ENCODE assay signal across 1 cellular context in the genomic region with DNA sequence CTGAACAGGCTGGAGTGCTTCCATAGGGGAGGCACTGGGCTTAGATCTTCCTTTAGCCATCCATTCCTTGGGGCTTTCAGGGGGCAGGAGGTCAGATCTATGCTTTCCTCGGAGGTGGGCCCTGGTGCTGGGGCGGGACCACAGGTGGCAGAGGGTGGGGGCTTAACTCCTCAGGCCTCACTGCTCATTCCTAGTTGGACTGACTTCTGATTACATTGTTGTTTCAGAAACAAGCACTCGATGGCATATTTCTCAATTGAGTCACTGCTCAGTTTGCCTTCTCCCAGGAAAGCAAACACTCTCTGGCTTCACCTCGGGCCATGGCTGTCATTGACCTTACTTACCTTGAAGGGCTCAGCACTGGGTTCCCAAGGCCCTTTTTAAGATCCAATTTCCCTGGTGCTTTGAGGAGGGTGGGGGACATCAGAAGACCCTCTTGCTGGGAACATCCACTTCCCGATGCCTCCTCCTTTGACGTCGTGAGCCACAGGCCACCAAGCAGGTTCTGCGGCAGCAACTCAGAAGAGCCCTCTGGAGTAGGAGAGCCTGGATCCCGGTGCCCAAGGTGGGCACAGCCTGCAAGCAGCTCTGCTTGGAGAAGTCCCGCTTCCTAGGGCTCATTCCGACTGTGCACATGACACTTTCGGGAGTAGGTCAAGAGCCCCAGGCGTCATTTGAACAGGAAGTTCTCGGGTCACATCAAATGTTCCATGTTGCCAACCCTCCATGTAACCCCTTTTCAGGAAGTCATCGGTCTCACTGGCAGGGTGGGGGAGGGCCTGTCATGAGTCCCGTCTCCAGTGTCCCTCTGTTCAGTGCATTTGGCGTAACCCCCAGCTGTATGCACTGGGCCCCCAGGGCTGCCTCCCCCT.
TF ChIP-seq lines count a peak whose summit lies in the region.

No MANE protein-coding gene starts in this region.

TF ChIP-seq in HepG2, 621 proteins besides CTCF, POLR2A, EP300 and RAD21 (continued from another document and continues in another):
- TF ChIP-seq ARID5B (CRISPR knock-in tag; IDR thresholded peaks at IDR 0.05) (peak; percentile 90), HOXA9 (CRISPR knock-in tag; IDR thresholded peaks at IDR 0.05; ENCODE audit: borderline replicate concordance) (no peak), ARID4A (CRISPR knock-in tag; IDR thresholded peaks at IDR 0.05; ENCODE audit: borderline replicate concordance) (peak; percentile 55; the same call in 1 of the 2 replicates), HOXA3 (CRISPR knock-in tag; IDR thresholded peaks at IDR 0.05) (peak; percentile 61; the same call in 1 of the 2 replicates), CEBPG (CRISPR knock-in tag; IDR thresholded peaks at IDR 0.05) (peak; percentile 76), HNRNPK (IDR thresholded peaks at IDR 0.05; ENCODE audit: low read depth, low read length, poor library complexity, severe bottlenecking) (no peak), JARID2 (CRISPR knock-in tag; IDR thresholded peaks at IDR 0.05; ENCODE audit: insufficient replicate concordance) (no peak), ZNF224 (CRISPR knock-in tag; IDR thresholded peaks at IDR 0.05) (no peak), ZNF687 (CRISPR knock-in tag; IDR thresholded peaks at IDR 0.05) (peak; percentile 61), THYN1 (CRISPR knock-in tag; IDR thresholded peaks at IDR 0.05; ENCODE audit: borderline replicate concordance, low read depth) (no peak), ADNP (CRISPR knock-in tag; IDR thresholded peaks at IDR 0.05) (no peak), RELA (CRISPR knock-in tag; IDR thresholded peaks at IDR 0.05) (no peak), BCLAF1 (IDR thresholded peaks at IDR 0.05) (no peak), ZGPAT (CRISPR knock-in tag; IDR thresholded peaks at IDR 0.05) (peak; percentile 83), ZNF550 (CRISPR knock-in tag; IDR thresholded peaks at IDR 0.05; ENCODE audit: borderline replicate concordance) (no peak), CHCHD3 (CRISPR knock-in tag; IDR thresholded peaks at IDR 0.05) (0 out of 2 replicates have a peak, but pooled peaks have one; percentile 35), HDAC1 (CRISPR knock-in tag; IDR thresholded peaks at IDR 0.05) (0 out of 2 replicates have a peak, but pooled peaks have one; percentile 42), ERF (CRISPR knock-in tag; IDR thresholded peaks at IDR 0.05) (peak; percentile 66; the same call in 1 of the 2 replicates), MED13 (CRISPR knock-in tag; IDR thresholded peaks at IDR 0.05) (no peak), ZIK1 (CRISPR knock-in tag; IDR thresholded peaks at IDR 0.05; ENCODE audit: borderline replicate concordance, low read depth) (no peak), KDM6A (CRISPR knock-in tag; IDR thresholded peaks at IDR 0.05; ENCODE audit: low read depth) (peak; percentile 25; the same call in 1 of the 2 replicates), ZEB1 (IDR thresholded peaks at IDR 0.05; ENCODE audit: insufficient replicate concordance, low read depth) (no peak), CC2D1A (CRISPR knock-in tag; IDR thresholded peaks at IDR 0.05) (no peak), EEA1 (CRISPR knock-in tag; IDR thresholded peaks at IDR 0.05; ENCODE audit: borderline replicate concordance) (no peak), TCF7L2 (IDR thresholded peaks at IDR 0.05; ENCODE audit: low read depth, low read length) (no peak)
- TF ChIP-seq, protein P1, sequence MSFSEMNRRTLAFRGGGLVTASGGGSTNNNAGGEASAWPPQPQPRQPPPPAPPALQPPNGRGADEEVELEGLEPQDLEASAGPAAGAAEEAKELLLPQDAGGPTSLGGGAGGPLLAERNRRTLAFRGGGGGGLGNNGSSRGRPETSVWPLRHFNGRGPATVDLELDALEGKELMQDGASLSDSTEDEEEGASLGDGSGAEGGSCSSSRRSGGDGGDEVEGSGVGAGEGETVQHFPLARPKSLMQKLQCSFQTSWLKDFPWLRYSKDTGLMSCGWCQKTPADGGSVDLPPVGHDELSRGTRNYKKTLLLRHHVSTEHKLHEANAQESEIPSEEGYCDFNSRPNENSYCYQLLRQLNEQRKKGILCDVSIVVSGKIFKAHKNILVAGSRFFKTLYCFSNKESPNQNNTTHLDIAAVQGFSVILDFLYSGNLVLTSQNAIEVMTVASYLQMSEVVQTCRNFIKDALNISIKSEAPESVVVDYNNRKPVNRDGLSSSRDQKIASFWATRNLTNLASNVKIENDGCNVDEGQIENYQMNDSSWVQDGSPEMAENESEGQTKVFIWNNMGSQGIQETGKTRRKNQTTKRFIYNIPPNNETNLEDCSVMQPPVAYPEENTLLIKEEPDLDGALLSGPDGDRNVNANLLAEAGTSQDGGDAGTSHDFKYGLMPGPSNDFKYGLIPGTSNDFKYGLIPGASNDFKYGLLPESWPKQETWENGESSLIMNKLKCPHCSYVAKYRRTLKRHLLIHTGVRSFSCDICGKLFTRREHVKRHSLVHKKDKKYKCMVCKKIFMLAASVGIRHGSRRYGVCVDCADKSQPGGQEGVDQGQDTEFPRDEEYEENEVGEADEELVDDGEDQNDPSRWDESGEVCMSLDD (CRISPR knock-in tag; IDR thresholded peaks at IDR 0.05; ENCODE audit: borderline replicate concordance), result no peak
- TF ChIP-seq, protein P2, sequence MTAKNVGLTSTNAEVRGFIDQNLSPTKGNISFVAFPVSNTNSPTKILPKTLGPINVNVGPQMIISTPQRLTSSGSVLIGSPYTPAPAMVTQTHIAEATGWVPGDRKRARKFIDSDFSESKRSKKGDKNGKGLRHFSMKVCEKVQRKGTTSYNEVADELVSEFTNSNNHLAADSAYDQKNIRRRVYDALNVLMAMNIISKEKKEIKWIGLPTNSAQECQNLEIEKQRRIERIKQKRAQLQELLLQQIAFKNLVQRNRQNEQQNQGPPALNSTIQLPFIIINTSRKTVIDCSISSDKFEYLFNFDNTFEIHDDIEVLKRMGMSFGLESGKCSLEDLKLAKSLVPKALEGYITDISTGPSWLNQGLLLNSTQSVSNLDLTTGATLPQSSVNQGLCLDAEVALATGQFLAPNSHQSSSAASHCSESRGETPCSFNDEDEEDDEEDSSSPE (CRISPR knock-in tag; IDR thresholded peaks at IDR 0.05), result 0 out of 2 replicates have a peak, but pooled peaks have one; percentile 34
